Comparison of ENCODE assay signal across 8 cellular contexts in genomic region chr9:98191615-98192502, GRCh38. TPM values are rescaled to one million over a fixed set of nuclear protein-coding genes. Genes with fewer than 3 reads are reported as not detected.
DNase-seq lines count a peak whose midpoint lies in the region; ATAC-seq, FAIRE-seq and TF ChIP-seq lines count a peak whose summit lies in the region.

No MANE protein-coding gene starts in this region.

- no peak for TF ChIP-seq EP300 in K562 (IDR thresholded peaks at IDR 0.05; ENCODE audit: low read length)

- peaks cover 13% of the 10 kb centered on the region for H3K4me1 ChIP-seq in BLaER1
- peaks cover 28 to 31% of the 10 kb centered on the region in 2 experiments; a peak in 4 of 5 replicates for H3K4me1 ChIP-seq in K562 (replicated peaks in 1 of 2; ENCODE audit: control insufficient read depth in 2 of 2, insufficient read depth in 2 of 2, low read length in 2 of 2)

- H3K9me3 ChIP-seq in BLaER1 (no peaks in the 10 kb centered on the region), K562 (replicated peaks; ENCODE audit: control insufficient read depth, insufficient read depth, low read depth, low read length) (no peaks in the 10 kb centered on the region)

- peak overlapping the region; percentile 93 for H3K4me2 ChIP-seq in BLaER1
- H3K4me2 ChIP-seq in K562 (ENCODE audit: insufficient read depth, low read length): peak overlapping the region; percentile 84

- ATAC-seq in GM21723 (IDR thresholded peaks at IDR 0.05; ENCODE audit: unreplicated experiment) (peak; percentile 13), K562 (peak; percentile 67), GM19467 (IDR thresholded peaks at IDR 0.05; ENCODE audit: unreplicated experiment) (no peak)

- DNase-seq in RPMI7951 (ENCODE audit: low read depth) (peak; percentile 10), K562 (ENCODE audit: extremely low read depth in 1 of 4, low spot score in 3 of 4) (peak; percentile 59 to 82 (median 73)), iPS-NIHi7 (ENCODE audit: extremely low spot score) (peak; percentile 65), inferior parietal cortex (ENCODE audit: extremely low spot score) (no peak)
- DNase-seq in stimulated activated CD4-positive, alpha-beta T cell treated with anti-CD3 and anti-CD28 coated beads, Interleukin-2, amount 100 ng/mL, for 4 hours (ENCODE audit: low read depth): peak; percentile 7

- WGBS in K562 (ENCODE audit: insufficient coverage, low coverage, missing lambda C conversion rate): 11% methylated on average over 38 of the region's 47 CpGs

- H3K4me3 ChIP-seq in BLaER1 (peak overlapping the region; percentile 73), K562 (peak overlapping the region; percentile 85)

- CTCF ChIA-PET in K562 (lab: Yijun Ruan, JAX; ENCODE audit: low intra/inter-chr PET ratio): interaction anchor here (0.5 to 1.3 kb wide), 4 partner anchors 71 to 583 kb away, joined by 3 to 4 read pairs (median 3); partner anchors contain the start of gene TRIM14

- intact Hi-C loops in K562 (cut with micrococcal nuclease): loop anchor here (2.0 kb wide), 3 partner anchors 23 to 269 kb away; partner anchors contain the start of genes TRIM14 and TRMO

- H3K9me1 ChIP-seq in K562 (ENCODE audit: control insufficient read depth, insufficient read depth, low read length): no peaks in the 10 kb centered on the region

- H3K36me3 ChIP-seq in BLaER1 (no peaks in the 10 kb centered on the region), K562 (ENCODE audit: control insufficient read depth, insufficient read depth, low read length) (peaks cover 4% of the 10 kb centered on the region; the same call in 1 of the 3 replicates)

- H3K79me2 ChIP-seq in K562 (ENCODE audit: control insufficient read depth, insufficient read depth, low read length): peaks cover 48% of the 10 kb centered on the region

- H3K27me3 ChIP-seq in BLaER1 (peaks cover 18% of the 10 kb centered on the region), K562 (ENCODE audit: control insufficient read depth in 2 of 2, insufficient read depth in 2 of 2, low read length in 2 of 2) (no peaks in the 10 kb centered on the region)

- no peak for FAIRE-seq in K562 (lab: Jason Lieb, UNC)

- no TSS peak for BruUV-seq in K562 (replicated peaks; lab: Mats Ljungman, UMichigan)

- H3K9ac ChIP-seq in BLaER1 (peak overlapping the region; percentile 74), K562 (ENCODE audit: insufficient read depth in 1 of 2, low read depth in 2 of 2, low read length in 2 of 2) (peak overlapping the region; percentile 59 to 93)

- in situ Hi-C loops in K562 (cut with MboI): no loop called here

- H3K27ac ChIP-seq in BLaER1: peak overlapping the region; percentile 60; the same call in 1 of the 2 replicates
- peak overlapping the region; percentile 60 for H3K27ac ChIP-seq in K562 (ENCODE audit: extremely low read depth, low read depth, low read length)

- no peak for TF ChIP-seq POLR2A in K562 (conservative IDR thresholded peaks at IDR 0.05)

- H2AFZ ChIP-seq in K562 (ENCODE audit: low read depth, low read length): peak overlapping the region; percentile 80

- no peaks in the 10 kb centered on the region for H4K20me1 ChIP-seq in BLaER1
- no peaks in the 10 kb centered on the region for H4K20me1 ChIP-seq in K562 (replicated peaks; ENCODE audit: control insufficient read depth, insufficient read depth, low read length)

- POLR2A ChIA-PET in K562 (lab: Yijun Ruan, JAX): interaction anchor here (0.5 to 1.3 kb wide), 5 partner anchors 10 to 145 kb away, joined by 3 to 4 read pairs (median 4); no protein-coding TSS in a partner anchor

- no peak for TF ChIP-seq CTCF in K562 (IDR thresholded peaks at IDR 0.05 in 2 of 3, conservative IDR thresholded peaks at IDR 0.05 in 1 of 3; ENCODE audit: insufficient read depth in 2 of 3, low read depth in 1 of 3, low read length in 3 of 3)

- no peak for TF ChIP-seq RAD21 in K562 (CRISPR knock-in tag; conservative IDR thresholded peaks at IDR 0.05 in 1 of 2, IDR thresholded peaks at IDR 0.05 in 1 of 2)

TF ChIP-seq in K562, 482 proteins besides CTCF, POLR2A, EP300 and RAD21 (continues in another document):
- TF ChIP-seq, protein P1, sequence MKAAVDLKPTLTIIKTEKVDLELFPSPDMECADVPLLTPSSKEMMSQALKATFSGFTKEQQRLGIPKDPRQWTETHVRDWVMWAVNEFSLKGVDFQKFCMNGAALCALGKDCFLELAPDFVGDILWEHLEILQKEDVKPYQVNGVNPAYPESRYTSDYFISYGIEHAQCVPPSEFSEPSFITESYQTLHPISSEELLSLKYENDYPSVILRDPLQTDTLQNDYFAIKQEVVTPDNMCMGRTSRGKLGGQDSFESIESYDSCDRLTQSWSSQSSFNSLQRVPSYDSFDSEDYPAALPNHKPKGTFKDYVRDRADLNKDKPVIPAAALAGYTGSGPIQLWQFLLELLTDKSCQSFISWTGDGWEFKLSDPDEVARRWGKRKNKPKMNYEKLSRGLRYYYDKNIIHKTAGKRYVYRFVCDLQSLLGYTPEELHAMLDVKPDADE (conservative IDR thresholded peaks at IDR 0.05; ENCODE audit: control insufficient read depth, low read depth, low read length): 0 out of 2 replicates have a peak, but pooled peaks have one; percentile 11
- TF ChIP-seq MED1 (CRISPR knock-in tag; IDR thresholded peaks at IDR 0.05; ENCODE audit: borderline replicate concordance): no peak
- no peak for TF ChIP-seq ZNF140 (CRISPR knock-in tag; IDR thresholded peaks at IDR 0.05)
- 0 out of 2 replicates have a peak, but pooled peaks have one; percentile 5 for TF ChIP-seq ATF7 (IDR thresholded peaks at IDR 0.05)
- TF ChIP-seq NCOA6 (IDR thresholded peaks at IDR 0.05): peak; percentile 70
- no peak for TF ChIP-seq ZNF133 (CRISPR knock-in tag; IDR thresholded peaks at IDR 0.05)
- TF ChIP-seq ETV6 (IDR thresholded peaks at IDR 0.05; ENCODE audit: borderline replicate concordance in 1 of 2, low read depth in 2 of 2, low read length in 1 of 2): no peak
- TF ChIP-seq ETV6 (CRISPR knock-in tag; IDR thresholded peaks at IDR 0.05; ENCODE audit: borderline replicate concordance): 0 out of 2 replicates have a peak, but pooled peaks have one; percentile 31
- TF ChIP-seq, protein P2, sequence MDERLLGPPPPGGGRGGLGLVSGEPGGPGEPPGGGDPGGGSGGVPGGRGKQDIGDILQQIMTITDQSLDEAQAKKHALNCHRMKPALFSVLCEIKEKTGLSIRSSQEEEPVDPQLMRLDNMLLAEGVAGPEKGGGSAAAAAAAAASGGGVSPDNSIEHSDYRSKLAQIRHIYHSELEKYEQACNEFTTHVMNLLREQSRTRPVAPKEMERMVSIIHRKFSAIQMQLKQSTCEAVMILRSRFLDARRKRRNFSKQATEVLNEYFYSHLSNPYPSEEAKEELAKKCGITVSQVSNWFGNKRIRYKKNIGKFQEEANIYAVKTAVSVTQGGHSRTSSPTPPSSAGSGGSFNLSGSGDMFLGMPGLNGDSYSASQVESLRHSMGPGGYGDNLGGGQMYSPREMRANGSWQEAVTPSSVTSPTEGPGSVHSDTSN (CRISPR knock-in tag; IDR thresholded peaks at IDR 0.05; ENCODE audit: low read depth): no peak
- TF ChIP-seq, protein P2 (tag; conservative IDR thresholded peaks at IDR 0.05; ENCODE audit: low read depth): no peak
- TF ChIP-seq TRIM24 (IDR thresholded peaks at IDR 0.05): no peak
- TF ChIP-seq, protein P3, sequence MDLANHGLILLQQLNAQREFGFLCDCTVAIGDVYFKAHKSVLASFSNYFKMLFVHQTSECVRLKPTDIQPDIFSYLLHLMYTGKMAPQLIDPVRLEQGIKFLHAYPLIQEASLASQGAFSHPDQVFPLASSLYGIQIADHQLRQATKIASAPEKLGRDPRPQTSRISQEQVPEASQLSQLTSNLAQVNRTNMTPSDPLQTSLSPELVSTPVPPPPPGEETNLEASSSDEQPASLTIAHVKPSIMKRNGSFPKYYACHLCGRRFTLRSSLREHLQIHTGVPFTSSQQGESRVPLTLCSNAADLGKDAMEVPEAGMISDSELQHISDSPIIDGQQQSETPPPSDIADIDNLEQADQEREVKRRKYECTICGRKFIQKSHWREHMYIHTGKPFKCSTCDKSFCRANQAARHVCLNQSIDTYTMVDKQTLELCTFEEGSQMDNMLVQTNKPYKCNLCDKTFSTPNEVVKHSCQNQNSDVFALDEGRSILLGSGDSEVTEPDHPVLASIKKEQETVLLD (IDR thresholded peaks at IDR 0.05): 0 out of 2 replicates have a peak, but pooled peaks have one; percentile 25
- peak; percentile 32 for TF ChIP-seq KDM5B (IDR thresholded peaks at IDR 0.05; ENCODE audit: insufficient replicate concordance, low read depth, low read length)
- 0 out of 2 replicates have a peak, but pooled peaks have one; percentile 9 for TF ChIP-seq RBFOX2 (IDR thresholded peaks at IDR 0.05; ENCODE audit: low read depth, low read length)
- TF ChIP-seq HDAC1 (IDR thresholded peaks at IDR 0.05): peak in 1 of 2 experiments; percentile 36; a peak in 2 of 4 replicates

RNA-seq across cellular contexts. Expression of gene CORO2A, which starts 0.6 kb away (rescaled TPM):
- total RNA-seq in RPMI7951 (2014; rRNA removed; shearing (Covaris generic)): 1.3 TPM in 2 replicates
- 10.6 and 16.2 TPM in 2 replicates for total RNA-seq in K562 (2011; cell fraction: chromatin; rRNA removed; ENCODE audit: low replicate concordance)
- 11.2 and 12.9 TPM in 2 replicates for total RNA-seq in K562 (2011; cell fraction: nucleolus; rRNA removed)
- total RNA-seq in K562 (2011; cell fraction: nucleoplasm; rRNA removed): 11.4 and 11.6 TPM in 2 replicates
- 13.4 and 20.8 TPM in 2 replicates for total RNA-seq in K562 (2014; rRNA removed)
- total RNA-seq in K562 (2014; rRNA removed; fragmentation: Illumina TruSeq; extraction: Trizol): 17.5 and 20.0 TPM in 2 replicates
- 16.3 and 16.5 TPM in 2 replicates for total RNA-seq in K562 (2015; rRNA removed; fragmentation: Illumina TruSeq; extraction: Trizol)
- 21.1 and 21.3 TPM in 2 replicates for total RNA-seq in K562 (2021)
- polyA plus RNA-seq in K562 (2011; rRNA removed): 13.2 and 18.7 TPM in 2 replicates
- polyA plus RNA-seq in K562 (2011; cell fraction: cytosol; rRNA removed): 15.4 and 25.7 TPM in 2 replicates
- polyA plus RNA-seq in K562 (2011; cell fraction: nucleus; rRNA removed): 8.4 and 15.2 TPM in 2 replicates
- polyA plus RNA-seq in K562 (2012): 14.3 and 16.8 TPM in 2 replicates
- polyA plus RNA-seq in K562 (2014; fragmentation: Illumina TruSeq; extraction: Trizol): 23.5 and 26.6 TPM in 2 replicates
- polyA plus RNA-seq in K562 (2014; fragmentation: Nextera tagmentation; extraction: Ambion mirVana): 10 to 100 TPM in 1 of 2 experiments, 1 to 10 TPM in 1; 9.5 to 12.2 TPM
- polyA plus RNA-seq in K562 (2014; rRNA removed): 18.0 and 20.3 TPM in 2 replicates
- polyA minus RNA-seq in K562 (2011; rRNA and poly(A)+ RNA removed): 13.1 and 21.5 TPM in 2 replicates
- polyA minus RNA-seq in K562 (2011; cell fraction: cytosol; rRNA and poly(A)+ RNA removed): 8.4 and 12.5 TPM in 2 replicates
- polyA minus RNA-seq in K562 (2011; cell fraction: nucleus; rRNA and poly(A)+ RNA removed): 4.7 and 5.2 TPM in 2 replicates
